In genomic region chr6:21033575-21034026, GRCh38 we compare ENCODE assay signal across 12 cellular contexts.
DNase-seq lines count a peak whose midpoint lies in the region; ATAC-seq and TF ChIP-seq lines count a peak whose summit lies in the region.
"Had no signal": no experiment of that assay in that cellular context is flagged by ENCODE, and none has a peak within 500 bp of the region (broad histone marks: within the 10 kb centered on the region; RNA-seq: fewer than 3 reads in every experiment).

No MANE protein-coding gene starts in this region.

- no peaks in the 10 kb centered on the region for H3K27me3 Mint-ChIP-seq in activated T-cell treated with anti-CD3 and anti-CD28 coated beads, Interleukin-2, amount 50 U/mL, for 72 hours (ENCODE audit: low read depth)

- DNase-seq in GM04503 (ENCODE audit: low read depth) (peak; percentile 67), T1000 (lab: John Stamatoyannopoulos, UW) (peak; percentile 8), foreskin fibroblast (peak; percentile 83 to 94), sigmoid colon (peak; percentile 75), NCI-H2227 treated with DMSO at 0.1 percent for 48 hours (lab: John Stamatoyannopoulos, UW) (no peak)
- no peak for DNase-seq in activated effector memory CD4-positive, alpha-beta T cell treated with anti-CD3 and anti-CD28 coated beads, Interleukin-2, amount 50 U/mL, for 16 hours
- DNase-seq in activated T-cell treated with anti-CD3 and anti-CD28 coated beads, Interleukin-2, amount 50 U/mL, for 72 hours = no peak
- DNase-seq: DMS53, glutamatergic neuron had no signal

- H3K4me1 ChIP-seq in sigmoid colon = peaks cover 0 to 10% (median 0%) of the 10 kb centered on the region in 4 donors

- no peak for TF ChIP-seq POLR2A in sigmoid colon (IDR thresholded peaks at IDR 0.05)

- no peak overlapping the region for H3K27ac Mint-ChIP-seq in activated T-cell treated with anti-CD3 and anti-CD28 coated beads, Interleukin-2, amount 50 U/mL, for 72 hours

- H3K4me3 ChIP-seq in foreskin fibroblast (ENCODE audit: low read depth in 1 of 2, low read length in 2 of 2) = no peak overlapping the region
- H3K4me3 ChIP-seq in sigmoid colon = no peak overlapping the region

- H3K27ac ChIP-seq in sigmoid colon = peak overlapping the region in 1 of 4 donors; percentile 15
- H3K27ac ChIP-seq: VCaP had no signal

- WGBS in sigmoid colon, 2 donors = 93 to 94% methylated on average over 4 of the region's 4 CpGs

- ATAC-seq in HG02981 (IDR thresholded peaks at IDR 0.05; ENCODE audit: unreplicated experiment) = no peak
- no peak for ATAC-seq in activated T-cell treated with anti-CD3 and anti-CD28 coated beads, Interleukin-2, amount 50 U/mL, for 72 hours (replicated peaks in 1 of 2)

- no peaks in the 10 kb centered on the region for H3K9me3 ChIP-seq in sigmoid colon

- intact Hi-C loops in sigmoid colon (cut with DNase I) = no loop called here

- H3K4me3 Mint-ChIP-seq in activated T-cell treated with anti-CD3 and anti-CD28 coated beads, Interleukin-2, amount 50 U/mL, for 72 hours = no peak overlapping the region
- H3K4me3 Mint-ChIP-seq: neural crest cell had no signal

- no peaks in the 10 kb centered on the region for H3K27me3 ChIP-seq in sigmoid colon

- no peak for TF ChIP-seq CTCF in foreskin fibroblast (IDR thresholded peaks at IDR 0.05; ENCODE audit: low read depth, low read length)
- no peak for TF ChIP-seq CTCF in sigmoid colon (IDR thresholded peaks at IDR 0.05)

- TF ChIP-seq EP300 in sigmoid colon (IDR thresholded peaks at IDR 0.05) = no peak

- peaks cover 0 to 9% of the 10 kb centered on the region in 2 donors for H3K36me3 Mint-ChIP-seq in activated T-cell treated with anti-CD3 and anti-CD28 coated beads, Interleukin-2, amount 50 U/mL, for 72 hours (ENCODE audit: insufficient read depth in 2 of 2)

- H3K4me1 Mint-ChIP-seq in activated T-cell treated with anti-CD3 and anti-CD28 coated beads, Interleukin-2, amount 50 U/mL, for 72 hours (ENCODE audit: low read depth) = no peaks in the 10 kb centered on the region

- H3K9me3 Mint-ChIP-seq in activated T-cell treated with anti-CD3 and anti-CD28 coated beads, Interleukin-2, amount 50 U/mL, for 72 hours = peaks cover 0 to 3% of the 10 kb centered on the region in 2 donors

- no peaks in the 10 kb centered on the region for H3K36me3 ChIP-seq in sigmoid colon

Comparison
In these comparisons a context has a peak if more than half of its experiments do, and no peak if none do; other contexts are left out.
1. DNase-seq: peak in GM04503 (single experiment), T1000 (single experiment), foreskin fibroblast (2 of 2) and sigmoid colon (single experiment); none in NCI-H2227 treated with DMSO at 0.1 percent for 48 hours (single experiment), activated effector memory CD4-positive, alpha-beta T cell treated with anti-CD3 and anti-CD28 coated beads, Interleukin-2, amount 50 U/mL, for 16 hours (single experiment) and activated T-cell treated with anti-CD3 and anti-CD28 coated beads, Interleukin-2, amount 50 U/mL, for 72 hours (0 of 2).